ENCODE assay signal across 9 cellular contexts in genomic region chrX:149903889-149904748, GRCh38. TPM values are rescaled to one million over a fixed set of nuclear protein-coding genes. Genes with fewer than 3 reads are reported as not detected.
A peak's percentile ranks its signal among the peaks of the same experiment; 100 is the strongest.
DNase-seq lines count a peak whose midpoint lies in the region; ATAC-seq and TF ChIP-seq lines count a peak whose summit lies in the region.
"Had no signal": no experiment of that assay in that cellular context is flagged by ENCODE, and none has a peak within 500 bp of the region (broad histone marks: within the 10 kb centered on the region; RNA-seq: fewer than 3 reads in every experiment).

No MANE protein-coding gene starts in this region.

- no peaks in the 10 kb centered on the region for H3K9me3 ChIP-seq in SJSA1 (replicated peaks)

- H3K4me1 ChIP-seq in SJSA1 (replicated peaks), result no peaks in the 10 kb centered on the region

- no peaks in the 10 kb centered on the region for H3K27me3 ChIP-seq in SJSA1 (replicated peaks)

- no peak overlapping the region for H3K27ac ChIP-seq in SJSA1

- TF ChIP-seq CTCF in omental fat pad (IDR thresholded peaks at IDR 0.05), result no peak

- DNase-seq in SJSA1 (ENCODE audit: low read depth in 1 of 2, low spot score in 2 of 2), result peak in 1 of 2 experiments; percentile 25
- DNase-seq in kidney tubule cell (ENCODE audit: low spot score), result peak; percentile 17
- no peak for DNase-seq in amniotic stem cell (lab: John Stamatoyannopoulos, UW)
- DNase-seq in NCI-H1092 treated with DMSO at 0.1 percent for 48 hours (lab: John Stamatoyannopoulos, UW), result no peak
- no peak for DNase-seq in omental fat pad (ENCODE audit: low spot score)
- DNase-seq in hypothalamus (lab: John Stamatoyannopoulos, UW), result no peak
- DNase-seq: activated B cell treated with CpG ODN at 0.5 μM for 24 hours had no signal

- ATAC-seq in GM18870 (IDR thresholded peaks at IDR 0.05; ENCODE audit: unreplicated experiment), result peak; percentile 82
- peak; percentile 77 for ATAC-seq in HG02759 (IDR thresholded peaks at IDR 0.05; ENCODE audit: unreplicated experiment)
- no peak for ATAC-seq in omental fat pad (ENCODE audit: low FRiP score)

- no peaks in the 10 kb centered on the region for H3K36me3 ChIP-seq in SJSA1

- H3K4me3 ChIP-seq in SJSA1, result peak overlapping the region; percentile 21

RNA-seq across cellular contexts. Expression of gene MAGEA8, which starts 23.1 kb away (rescaled TPM):
- not detected in 2 replicates for total RNA-seq in SJSA1 (2014; rRNA removed; shearing (Covaris generic))
- total RNA-seq in omental fat pad, result not detected
- total RNA-seq: activated B cell treated with CpG ODN at 0.5 μM for 24 hours had no signal

RNA-seq across cellular contexts. Expression of gene HSFX4, which starts 25.3 kb away (rescaled TPM):
- total RNA-seq in SJSA1 (2014; rRNA removed; shearing (Covaris generic)), result not detected in 2 replicates
- total RNA-seq in omental fat pad, result not detected
- total RNA-seq: activated B cell treated with CpG ODN at 0.5 μM for 24 hours had no signal

RNA-seq across cellular contexts. Expression of gene EOLA2, which starts 34.2 kb away (rescaled TPM):
- total RNA-seq in SJSA1 (2014; rRNA removed; shearing (Covaris generic)), result 23.6 and 31.3 TPM in 2 replicates
- 10 to 100 TPM; 16.2 to 42.7 (median 24.0) TPM for total RNA-seq in omental fat pad
